Comparison of ENCODE assay signal across 1 cellular context in genomic region chr16:75073551-75074414, GRCh38.
TF ChIP-seq lines count a peak whose summit lies in the region.

No MANE protein-coding gene starts in this region.

TF ChIP-seq in HepG2, 621 proteins besides CTCF, POLR2A, EP300 and RAD21:
- TF ChIP-seq ZNF142 (CRISPR knock-in tag; IDR thresholded peaks at IDR 0.05) (no peak), ZFP91 (CRISPR knock-in tag; IDR thresholded peaks at IDR 0.05; ENCODE audit: borderline replicate concordance) (0 out of 2 replicates have a peak, but pooled peaks have one; percentile 23)
TF ChIP-seq in HepG2: peak in this region for 1.
